ENCODE assay signal across 10 cellular contexts in genomic region chr6:53336070-53336469, GRCh38. TPM values are rescaled to one million over a fixed set of nuclear protein-coding genes. Genes with fewer than 3 reads are reported as not detected.
DNase-seq lines count a peak whose midpoint lies in the region; ATAC-seq and TF ChIP-seq lines count a peak whose summit lies in the region.
"Had no signal": no experiment of that assay in that cellular context is flagged by ENCODE, and none has a peak within 500 bp of the region (broad histone marks: within the 10 kb centered on the region; RNA-seq: fewer than 3 reads in every experiment).

No MANE protein-coding gene starts in this region.

- H3K4me3 ChIP-seq in DOHH2 (ENCODE audit: low read length) (peak overlapping the region; percentile 67), Loucy (ENCODE audit: low read length, poor library complexity, severe bottlenecking) (peak overlapping the region; percentile 31), skeletal muscle tissue (ENCODE audit: low read length in 3 of 3) (no peak overlapping the region)
- peak overlapping the region; percentile 48 for H3K4me3 ChIP-seq in effector memory CD4-positive, alpha-beta T cell (ENCODE audit: insufficient read depth, low read depth, low read length, poor library complexity, severe bottlenecking)

- ATAC-seq in GM18498 (IDR thresholded peaks at IDR 0.05; ENCODE audit: unreplicated experiment) (no peak), GM18873 (IDR thresholded peaks at IDR 0.05; ENCODE audit: low FRiP score, unreplicated experiment) (no peak), HG03159 (IDR thresholded peaks at IDR 0.05; ENCODE audit: unreplicated experiment) (no peak)

- H3K4me2 ChIP-seq in DOHH2 (ENCODE audit: low read length) (peak overlapping the region; percentile 92), Loucy (ENCODE audit: low read depth, low read length, poor library complexity, severe bottlenecking) (peak overlapping the region; percentile 61)

- H3K9ac ChIP-seq in Loucy (ENCODE audit: low read depth, low read length, poor library complexity, severe bottlenecking) (no peak overlapping the region), skeletal muscle tissue (ENCODE audit: low read depth in 1 of 3, low read length in 3 of 3) (no peak overlapping the region)

- H3F3A ChIP-seq in DOHH2 (ENCODE audit: control insufficient read depth, insufficient read depth) (peaks cover 10% of the 10 kb centered on the region; the same call in 1 of the 2 replicates), Loucy (ENCODE audit: low read depth) (no peaks in the 10 kb centered on the region)

- no peak overlapping the region for H2AFZ ChIP-seq in Loucy (ENCODE audit: low read length)

- H3K27me3 ChIP-seq in DOHH2 (ENCODE audit: control insufficient read depth, low read length) (no peaks in the 10 kb centered on the region), Loucy (ENCODE audit: insufficient read depth, low read length, poor library complexity, severe bottlenecking) (no peaks in the 10 kb centered on the region), skeletal muscle tissue (ENCODE audit: control insufficient read depth in 3 of 3, insufficient read depth in 3 of 3, low read length in 3 of 3) (no peaks in the 10 kb centered on the region)
- H3K27me3 ChIP-seq in effector memory CD4-positive, alpha-beta T cell (replicated peaks; ENCODE audit: control insufficient read depth, insufficient read depth, low read length, poor library complexity, severe bottlenecking): no peaks in the 10 kb centered on the region

- H3K9me3 ChIP-seq in DOHH2 (ENCODE audit: control insufficient read depth, insufficient read depth, low read length) (no peaks in the 10 kb centered on the region), Loucy (ENCODE audit: insufficient read depth, low read depth, low read length) (no peaks in the 10 kb centered on the region), skeletal muscle tissue (ENCODE audit: control insufficient read depth in 3 of 3, low read length in 3 of 3) (no peaks in the 10 kb centered on the region)
- no peaks in the 10 kb centered on the region for H3K9me3 ChIP-seq in effector memory CD4-positive, alpha-beta T cell (ENCODE audit: control insufficient read depth, low read length)

- peaks cover 72% of the 10 kb centered on the region for H3K36me3 ChIP-seq in DOHH2 (ENCODE audit: control insufficient read depth, low read length)
- peaks cover 45% of the 10 kb centered on the region; the same call in 1 of the 2 replicates for H3K36me3 ChIP-seq in Loucy (ENCODE audit: insufficient read depth, low read length)
- H3K36me3 ChIP-seq in effector memory CD4-positive, alpha-beta T cell (ENCODE audit: control insufficient read depth, insufficient read depth, low read length): no peaks in the 10 kb centered on the region
- H3K36me3 ChIP-seq in skeletal muscle tissue (ENCODE audit: control insufficient read depth in 3 of 3, insufficient read depth in 3 of 3, low read length in 3 of 3): no peaks in the 10 kb centered on the region

- H3K79me2 ChIP-seq in DOHH2 (ENCODE audit: control insufficient read depth, low read length) (peaks cover 99% of the 10 kb centered on the region), Loucy (ENCODE audit: insufficient read depth, low read length) (peaks cover 100% of the 10 kb centered on the region)

- H3K4me1 ChIP-seq in DOHH2 (ENCODE audit: control insufficient read depth, low read length): peaks cover 64% of the 10 kb centered on the region
- H3K4me1 ChIP-seq in Loucy (ENCODE audit: insufficient read depth, low read length, poor library complexity, severe bottlenecking): peaks cover 77% of the 10 kb centered on the region
- peaks cover 72% of the 10 kb centered on the region for H3K4me1 ChIP-seq in effector memory CD4-positive, alpha-beta T cell (ENCODE audit: control insufficient read depth, insufficient read depth, low read length, poor library complexity, severe bottlenecking)
- H3K4me1 ChIP-seq in skeletal muscle tissue (ENCODE audit: control insufficient read depth in 3 of 3, insufficient read depth in 3 of 3, low read length in 3 of 3): peaks cover 0 to 14% (median 3%) of the 10 kb centered on the region in 3 donors

- no peak for TF ChIP-seq CTCF in DOHH2 (IDR thresholded peaks at IDR 0.05; ENCODE audit: low read depth, low read length, poor library complexity, severe bottlenecking)
- TF ChIP-seq CTCF in Loucy (conservative IDR thresholded peaks at IDR 0.05; ENCODE audit: low read length): no peak

- H3K27ac ChIP-seq in DOHH2 (ENCODE audit: low read depth, low read length): peak overlapping the region; percentile 76
- H3K27ac ChIP-seq in effector memory CD4-positive, alpha-beta T cell (ENCODE audit: insufficient read depth, low read length, poor library complexity, severe bottlenecking): peak overlapping the region; percentile 98
- peak overlapping the region; percentile 59 for H3K27ac ChIP-seq in skeletal muscle tissue (ENCODE audit: low read depth, low read length)

- no peak for DNase-seq in effector memory CD4-positive, alpha-beta T cell
- DNase-seq: hippocampal formation, mesenchymal stem cell, NCI-H1092 had no signal

- H4K20me1 ChIP-seq in DOHH2 (ENCODE audit: control insufficient read depth, insufficient read depth, low read depth, low read length) (peaks cover 19% of the 10 kb centered on the region), Loucy (ENCODE audit: insufficient read depth, low read length, poor library complexity, severe bottlenecking) (peaks cover 100% of the 10 kb centered on the region)

- H3K9me2 ChIP-seq in DOHH2 (replicated peaks; ENCODE audit: control insufficient read depth, low read length) (no peaks in the 10 kb centered on the region), Loucy (replicated peaks; ENCODE audit: low read depth, low read length) (no peaks in the 10 kb centered on the region)

RNA-seq across cellular contexts. Expression of gene ELOVL5, which starts 12.7 kb away (rescaled TPM):
- total RNA-seq in skeletal muscle tissue: 30.3 TPM

Comparison
In these comparisons a context has a peak if more than half of its experiments do, and no peak if none do; other contexts are left out.
1. H3K4me3 ChIP-seq: peak in DOHH2 (single experiment), Loucy (single experiment) and effector memory CD4-positive, alpha-beta T cell (single experiment); none in skeletal muscle tissue (0 of 3).
2. Peak in every context shown above with its lines, with median percentiles within 50 percentile points of each other: H3K27ac ChIP-seq.